23 cellular contexts compared by ENCODE assay signal in the genomic region with DNA sequence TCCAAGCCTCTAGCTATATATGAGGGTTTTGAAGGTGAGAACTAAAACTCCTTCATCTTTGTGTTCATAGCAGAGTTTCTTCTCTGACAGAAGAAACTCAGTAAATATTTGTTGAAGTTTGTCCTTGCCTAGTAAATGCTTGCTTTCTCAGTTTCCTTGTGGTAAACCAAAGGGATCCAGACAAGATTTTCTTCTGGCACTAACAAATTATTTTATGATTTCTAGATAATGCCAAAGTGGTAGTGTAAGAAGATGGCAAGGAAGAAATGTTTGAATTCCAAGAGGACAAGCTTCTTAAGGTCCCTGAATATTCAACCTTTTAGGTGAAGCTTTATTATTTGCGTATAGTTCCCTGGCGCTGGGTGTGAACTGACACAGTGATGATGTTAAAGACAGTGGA. TPM values are rescaled to one million over a fixed set of nuclear protein-coding genes. Genes with fewer than 3 reads are reported as not detected.
DNase-seq lines count a peak whose midpoint lies in the region; ATAC-seq, FAIRE-seq and TF ChIP-seq lines count a peak whose summit lies in the region.
"Had no signal": no experiment of that assay in that cellular context is flagged by ENCODE, and none has a peak within 500 bp of the region (broad histone marks: within the 10 kb centered on the region; RNA-seq: fewer than 3 reads in every experiment).

No MANE protein-coding gene starts in this region.

- no peaks in the 10 kb centered on the region for H3K27me3 Mint-ChIP-seq in activated naive CD4-positive, alpha-beta T cell treated with anti-CD3 and anti-CD28 coated beads, Interleukin-2, amount 50 U/mL, for 24 hours
- no peaks in the 10 kb centered on the region for H3K27me3 Mint-ChIP-seq in activated naive CD4-positive, alpha-beta T cell treated with anti-CD3 and anti-CD28 coated beads, Interleukin-2, amount 10 ng/mL, durations not matched to agents 7 days and 5 days
- H3K27me3 Mint-ChIP-seq in T-helper 17 cell (no peaks in the 10 kb centered on the region), mesothelial cell of epicardium (ENCODE audit: low read depth) (no peaks in the 10 kb centered on the region)
- H3K27me3 Mint-ChIP-seq: CD4-positive, alpha-beta memory T cell had no signal

- peak overlapping the region; percentile 51 for H3K4me3 Mint-ChIP-seq in activated naive CD4-positive, alpha-beta T cell treated with anti-CD3 and anti-CD28 coated beads, Interleukin-2, amount 50 U/mL, for 24 hours
- no peak overlapping the region for H3K4me3 Mint-ChIP-seq in activated naive CD4-positive, alpha-beta T cell treated with anti-CD3 and anti-CD28 coated beads, Interleukin-2, amount 10 ng/mL, durations not matched to agents 7 days and 5 days
- H3K4me3 Mint-ChIP-seq in T-helper 17 cell (peak overlapping the region; percentile 13), mesothelial cell of epicardium (no peak overlapping the region)

- no peaks in the 10 kb centered on the region for H3K9me3 Mint-ChIP-seq in activated naive CD4-positive, alpha-beta T cell treated with anti-CD3 and anti-CD28 coated beads, Interleukin-2, amount 50 U/mL, for 24 hours
- no peaks in the 10 kb centered on the region for H3K9me3 Mint-ChIP-seq in activated naive CD4-positive, alpha-beta T cell treated with anti-CD3 and anti-CD28 coated beads, Interleukin-2, amount 10 ng/mL, durations not matched to agents 7 days and 5 days
- no peaks in the 10 kb centered on the region for H3K9me3 Mint-ChIP-seq in mesothelial cell of epicardium

- CTCF ChIA-PET in activated naive CD4-positive, alpha-beta T cell treated with anti-CD3 and anti-CD28 coated beads, Interleukin-2, amount 10 ng/mL, durations not matched to agents 7 days and 5 days (lab: Charles Lee), result interaction anchor here (1.2 kb wide), 1 partner anchor 10 kb away, joined by 3 read pairs; no protein-coding TSS in a partner anchor

- no peak for TF ChIP-seq CTCF in mesothelial cell of epicardium (IDR thresholded peaks at IDR 0.05; ENCODE audit: unreplicated experiment)

- WGBS in urinary bladder, result 96% methylated on average over 2 of the region's 2 CpGs

- no peaks in the 10 kb centered on the region for H3K36me3 ChIP-seq in urinary bladder (ENCODE audit: insufficient read depth)

- FAIRE-seq in GM19239 (lab: Jason Lieb, UNC), result no peak
- FAIRE-seq: A204.1, HTR-8/SVneo had no signal

- H3K4me3 ChIP-seq in urinary bladder (ENCODE audit: low read depth, low read length), result no peak overlapping the region
- H3K4me3 ChIP-seq: HAP-1, MG63 had no signal

- H3K27ac Mint-ChIP-seq in activated naive CD4-positive, alpha-beta T cell treated with anti-CD3 and anti-CD28 coated beads, Interleukin-2, amount 50 U/mL, for 24 hours, result no peak overlapping the region
- no peak overlapping the region for H3K27ac Mint-ChIP-seq in activated naive CD4-positive, alpha-beta T cell treated with anti-CD3 and anti-CD28 coated beads, Interleukin-2, amount 10 ng/mL, durations not matched to agents 7 days and 5 days
- H3K27ac Mint-ChIP-seq in T-helper 17 cell (peak overlapping the region; percentile 72), mesothelial cell of epicardium (peak overlapping the region; percentile 22)

- no peak for DNase-seq in activated naive CD4-positive, alpha-beta T cell treated with anti-CD3 and anti-CD28 coated beads, Interleukin-2, amount 10 ng/mL, durations not matched to agents 7 days and 5 days
- DNase-seq in T-helper 17 cell (no peak), mesothelial cell of epicardium (ENCODE audit: low spot score in 2 of 2, unreplicated experiment in 2 of 2) (no peak), erythroblast (lab: John Stamatoyannopoulos, UW) (no peak), GM19239 (ENCODE audit: insufficient read length, low spot score) (no peak)
- DNase-seq in stimulated activated CD4-positive, alpha-beta T cell treated with anti-CD3 and anti-CD28 coated beads, Interleukin-2, amount 100 ng/mL, for 48 hours, result no peak
- DNase-seq: BE2C; CD4-positive, alpha-beta memory T cell; DMS79 treated with DMSO at 0.1 percent for 48 hours; IMR-90; Karpas-422; MG63; NCI-H1048; NCI-H1436; NCI-H1930; NCI-H345; NCI-H524 treated with DMSO at 0.1 percent for 48 hours; SHP77 had no signal

- TF ChIP-seq POLR2A in erythroblast (IDR thresholded peaks at IDR 0.05; ENCODE audit: low read length), result no peak

- peaks cover 11% of the 10 kb centered on the region for H3K36me3 Mint-ChIP-seq in activated naive CD4-positive, alpha-beta T cell treated with anti-CD3 and anti-CD28 coated beads, Interleukin-2, amount 50 U/mL, for 24 hours
- peaks cover 6% of the 10 kb centered on the region for H3K36me3 Mint-ChIP-seq in activated naive CD4-positive, alpha-beta T cell treated with anti-CD3 and anti-CD28 coated beads, Interleukin-2, amount 10 ng/mL, durations not matched to agents 7 days and 5 days
- H3K36me3 Mint-ChIP-seq in T-helper 17 cell (ENCODE audit: low read depth) (no peaks in the 10 kb centered on the region), mesothelial cell of epicardium (peaks cover 18% of the 10 kb centered on the region)

- H3K9me3 ChIP-seq in T-helper 17 cell (ENCODE audit: control insufficient read depth, low read length, poor library complexity, severe bottlenecking), result no peaks in the 10 kb centered on the region
- H3K9me3 ChIP-seq: BE2C, HAP-1, MG63 had no signal

- H3K4me1 ChIP-seq in urinary bladder (ENCODE audit: insufficient read depth), result peaks cover 2% of the 10 kb centered on the region
- H3K4me1 ChIP-seq: BE2C, HAP-1 had no signal

- peak overlapping the region; percentile 5 for H3K27ac ChIP-seq in urinary bladder (ENCODE audit: low read depth)

- ATAC-seq in T-helper 17 cell, result no peak

- peaks cover 79% of the 10 kb centered on the region for H3K4me1 Mint-ChIP-seq in activated naive CD4-positive, alpha-beta T cell treated with anti-CD3 and anti-CD28 coated beads, Interleukin-2, amount 50 U/mL, for 24 hours
- H3K4me1 Mint-ChIP-seq in activated naive CD4-positive, alpha-beta T cell treated with anti-CD3 and anti-CD28 coated beads, Interleukin-2, amount 10 ng/mL, durations not matched to agents 7 days and 5 days, result peaks cover 3% of the 10 kb centered on the region
- H3K4me1 Mint-ChIP-seq in T-helper 17 cell (peaks cover 39% of the 10 kb centered on the region), mesothelial cell of epicardium (peaks cover 21% of the 10 kb centered on the region)

RNA-seq across cellular contexts. Expression of a gene that starts 14.4 kb away (rescaled TPM):
- total RNA-seq in T-helper 17 cell (100 to 1,000 TPM; 202 to 238 TPM), mesothelial cell of epicardium (204 to 216 TPM (median 214 TPM) in 3 replicates), urinary bladder (79.2 TPM)
- polyA plus RNA-seq in urinary bladder, result 41.1 TPM

Comparison
In these comparisons a context has a peak if more than half of its experiments do, and no peak if none do; other contexts are left out.
1. H3K4me3 Mint-ChIP-seq: peak in activated naive CD4-positive, alpha-beta T cell treated with anti-CD3 and anti-CD28 coated beads, Interleukin-2, amount 50 U/mL, for 24 hours (single experiment) and T-helper 17 cell (single experiment); none in activated naive CD4-positive, alpha-beta T cell treated with anti-CD3 and anti-CD28 coated beads, Interleukin-2, amount 10 ng/mL, durations not matched to agents 7 days and 5 days (single experiment) and mesothelial cell of epicardium (single experiment).
2. H3K27ac Mint-ChIP-seq: peak in T-helper 17 cell (single experiment) and mesothelial cell of epicardium (single experiment); none in activated naive CD4-positive, alpha-beta T cell treated with anti-CD3 and anti-CD28 coated beads, Interleukin-2, amount 50 U/mL, for 24 hours (single experiment) and activated naive CD4-positive, alpha-beta T cell treated with anti-CD3 and anti-CD28 coated beads, Interleukin-2, amount 10 ng/mL, durations not matched to agents 7 days and 5 days (single experiment).